In genomic region chr6:129501401-129502051, GRCh38 we compare ENCODE assay signal across 7 cellular contexts.
DNase-seq lines count a peak whose midpoint lies in the region; TF ChIP-seq lines count a peak whose summit lies in the region.

No MANE protein-coding gene starts in this region.

- H3K4me3 ChIP-seq in astrocyte of the cerebellum (ENCODE audit: low read depth, low read length) (no peak overlapping the region), stomach (no peak overlapping the region)

- no peak overlapping the region for H3K4me3 Mint-ChIP-seq in T-helper 2 cell treated with Interferon-gamma antibody and Interleukin-4, amounts not matched to agents 5 μg/mL and 100 μg/mL, for 36 hours

- peaks cover 0 to 36% (median 25%) of the 10 kb centered on the region in 4 donors for H3K36me3 ChIP-seq in stomach

- WGBS in stomach, 5 donors, result 62 to 74% (median 68%) methylated on average over 5 of the region's 5 CpGs

- H3K4me1 Mint-ChIP-seq in T-helper 2 cell treated with Interferon-gamma antibody and Interleukin-4, amounts not matched to agents 5 μg/mL and 100 μg/mL, for 36 hours (ENCODE audit: low read depth), result peaks cover 18% of the 10 kb centered on the region

- H3K27me3 ChIP-seq in stomach, result no peaks in the 10 kb centered on the region

- peak overlapping the region in 1 of 5 donors; percentile 46 for H3K27ac ChIP-seq in stomach

- no peak overlapping the region for H3K27ac Mint-ChIP-seq in T-helper 2 cell treated with Interferon-gamma antibody and Interleukin-4, amounts not matched to agents 5 μg/mL and 100 μg/mL, for 36 hours

- in situ Hi-C loops in astrocyte of the cerebellum (cut with HindIII; ENCODE audit: low sequenced_read_pairs), result no loop called here

- no peaks in the 10 kb centered on the region for H3K9me3 Mint-ChIP-seq in T-helper 2 cell treated with Interferon-gamma antibody and Interleukin-4, amounts not matched to agents 5 μg/mL and 100 μg/mL, for 36 hours

- H3K36me3 Mint-ChIP-seq in T-helper 2 cell treated with Interferon-gamma antibody and Interleukin-4, amounts not matched to agents 5 μg/mL and 100 μg/mL, for 36 hours (ENCODE audit: low read depth), result no peaks in the 10 kb centered on the region

- intact Hi-C loops in stomach (cut with DNase I; ENCODE audit: low total_unique reads), result loop anchor here (10.0 kb wide), 1 partner anchor 83 kb away; no protein-coding TSS in a partner anchor

- TF ChIP-seq CTCF in astrocyte of the cerebellum (IDR thresholded peaks at IDR 0.05; ENCODE audit: low read depth, low read length, missing control alignments) (no peak), stomach (IDR thresholded peaks at IDR 0.05) (no peak)

- TF ChIP-seq POLR2A in stomach (IDR thresholded peaks at IDR 0.05), result no peak

- TF ChIP-seq EP300 in stomach (IDR thresholded peaks at IDR 0.05), result no peak

- peaks cover 0 to 46% (median 11%) of the 10 kb centered on the region in 4 donors for H3K4me1 ChIP-seq in stomach

- DNase-seq in GM04504 (ENCODE audit: low read depth) (peak; percentile 81), MV-4-11 (lab: John Stamatoyannopoulos, UW) (peak; percentile 46), astrocyte of the cerebellum (ENCODE audit: low read depth) (peak; percentile 98), iris pigment epithelial cell (ENCODE audit: low read depth) (peak; percentile 99), stomach (peak; percentile 33), NCI-H2196 treated with DMSO at 0.1 percent for 48 hours (lab: John Stamatoyannopoulos, UW; ENCODE audit: unreplicated experiment) (no peak)
- no peak for DNase-seq in T-helper 2 cell treated with Interferon-gamma antibody and Interleukin-4, amounts not matched to agents 5 μg/mL and 100 μg/mL, for 36 hours (ENCODE audit: low spot score)

- no peaks in the 10 kb centered on the region for H3K9me3 ChIP-seq in stomach

- H3K27me3 Mint-ChIP-seq in T-helper 2 cell treated with Interferon-gamma antibody and Interleukin-4, amounts not matched to agents 5 μg/mL and 100 μg/mL, for 36 hours (ENCODE audit: low read depth), result no peaks in the 10 kb centered on the region

Comparison
In these comparisons a context has a peak if more than half of its experiments do, and no peak if none do; other contexts are left out.
1. DNase-seq: peak in GM04504 (single experiment), MV-4-11 (single experiment), astrocyte of the cerebellum (single experiment), iris pigment epithelial cell (single experiment) and stomach (single experiment); none in T-helper 2 cell treated with Interferon-gamma antibody and Interleukin-4, amounts not matched to agents 5 μg/mL and 100 μg/mL, for 36 hours (single experiment) and NCI-H2196 treated with DMSO at 0.1 percent for 48 hours (single experiment).